ENCODE assay signal across 1 cellular context in genomic region chr2:207330912-207331311, GRCh38.
TF ChIP-seq lines count a peak whose summit lies in the region.

No MANE protein-coding gene starts in this region.

TF ChIP-seq in HCT116, 20 proteins besides CTCF, POLR2A, EP300 and RAD21 (continued from another document):
- TF ChIP-seq ZBTB33 (IDR thresholded peaks at IDR 0.05; ENCODE audit: extremely low read depth, insufficient replicate concordance, low read length) (no peak), CEBPB (IDR thresholded peaks at IDR 0.05; ENCODE audit: low read depth) (peak; percentile 97), ZNF274 (IDR thresholded peaks at IDR 0.05; ENCODE audit: low read depth, low read length) (no peak)
